ENCODE assay signal across 8 cellular contexts in the genomic region with DNA sequence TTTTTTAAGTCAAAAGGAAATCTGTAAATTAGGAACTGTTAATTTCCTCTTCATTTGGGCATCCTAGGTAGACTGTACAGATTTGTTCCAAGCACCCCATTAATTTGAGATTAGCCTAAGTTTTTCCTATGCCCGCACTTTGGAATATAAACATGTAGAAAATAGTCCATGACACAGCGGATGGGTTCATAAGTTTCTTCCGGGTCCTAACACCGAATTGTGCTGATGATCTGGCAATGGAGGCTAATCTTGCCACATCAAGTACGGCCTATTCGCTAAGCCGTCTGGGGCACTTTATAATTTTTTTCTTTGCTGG. TPM values are rescaled to one million over a fixed set of nuclear protein-coding genes. Genes with fewer than 3 reads are reported as not detected.
DNase-seq lines count a peak whose midpoint lies in the region; ATAC-seq, FAIRE-seq and TF ChIP-seq lines count a peak whose summit lies in the region.

No MANE protein-coding gene starts in this region.

- peaks cover 10% of the 10 kb centered on the region for H3K36me3 ChIP-seq in NT2/D1 (ENCODE audit: insufficient read depth, insufficient read length, low read length)
- no peaks in the 10 kb centered on the region for H3K36me3 ChIP-seq in pancreas

- no peaks in the 10 kb centered on the region for H3K9me3 ChIP-seq in NT2/D1 (ENCODE audit: insufficient read depth, low read length)
- no peaks in the 10 kb centered on the region for H3K9me3 ChIP-seq in pancreas

- intact Hi-C loops in pancreas (cut with DNase I), result no loop called here

- ATAC-seq in pancreas (peak in 3 of 4 donors; percentile 0 to 1 (median 1)), HG03520 (IDR thresholded peaks at IDR 0.05; ENCODE audit: unreplicated experiment) (no peak)

- peak overlapping the region; percentile 99 to 100 (median 99) for H3K27ac ChIP-seq in pancreas

- TF ChIP-seq CTCF in epithelial cell of esophagus (IDR thresholded peaks at IDR 0.05; ENCODE audit: insufficient read depth, low read depth, low read length, missing control alignments), result no peak
- no peak for TF ChIP-seq CTCF in pancreas (IDR thresholded peaks at IDR 0.05)

- H3K27me3 ChIP-seq in NT2/D1 (ENCODE audit: insufficient read depth, insufficient read length) (no peaks in the 10 kb centered on the region), pancreas (no peaks in the 10 kb centered on the region)

- H3K4me3 ChIP-seq in NT2/D1 (ENCODE audit: insufficient read length, low read depth) (peak overlapping the region; percentile 78), epithelial cell of esophagus (ENCODE audit: low read length) (peak overlapping the region; percentile 68), pancreas (peak overlapping the region; percentile 89 to 94 (median 92))

- H3K9ac ChIP-seq in NT2/D1 (ENCODE audit: insufficient read length, low read depth), result peak overlapping the region; percentile 47

- peak; percentile 32 for DNase-seq in NCI-H2196 (lab: John Stamatoyannopoulos, UW; ENCODE audit: unreplicated experiment)
- no peak for DNase-seq in NCI-H2196 treated with DMSO at 0.1 percent for 48 hours (lab: John Stamatoyannopoulos, UW; ENCODE audit: unreplicated experiment)
- DNase-seq in NT2/D1 (ENCODE audit: low read depth, low spot score), result no peak
- no peak for DNase-seq in epithelial cell of esophagus (ENCODE audit: low read depth)
- DNase-seq in pancreas, result no peak
- no peak for DNase-seq in activated effector memory CD4-positive, alpha-beta T cell treated with Interleukin-2 at 50 U/mL for 16 hours
- no peak for DNase-seq in DMS53 (lab: John Stamatoyannopoulos, UW)

- FAIRE-seq in pancreas (lab: Jason Lieb, UNC), result no peak

- 1% methylated on average over 7 of the region's 7 CpGs for WGBS in pancreas, 2 donors

- H3K4me1 ChIP-seq in NT2/D1 (ENCODE audit: insufficient read depth, insufficient read length) (no peaks in the 10 kb centered on the region), pancreas (peaks cover 0 to 15% (median 12%) of the 10 kb centered on the region in 3 donors)

RNA-seq across cellular contexts. Expression of gene USP9X, which starts 1.2 kb away (rescaled TPM):
- total RNA-seq in pancreas, result 10 to 100 TPM; 29.4 to 55.2 (median 32.2) TPM
- 10 to 100 TPM in 1 of 2 donors, 1 to 10 TPM in 1; 6.3 to 13.5 TPM for polyA plus RNA-seq in pancreas
